In genomic region chr6:53455678-53456077, GRCh38 we compare ENCODE assay signal across 35 cellular contexts.
"Had no signal": no experiment of that assay in that cellular context is flagged by ENCODE, and none has a peak within 500 bp of the region (broad histone marks: within the 10 kb centered on the region; RNA-seq: fewer than 3 reads in every experiment).

No MANE protein-coding gene starts in this region.

- H3K27me3 ChIP-seq: MG63 had no signal

- H3K9ac ChIP-seq: KMS-11 had no signal

- DNase-seq: Karpas-422, Kasumi-1, KG1, MG63, MM.1S, MV-4-11, NCI-H1048, NCI-H1092, NCI-H1092 treated with DMSO at 0.1 percent for 48 hours, NCI-H1105, NCI-H1105 treated with DMSO at 0.1 percent for 48 hours, NCI-H1417, NCI-H1417 treated with DMSO at 0.1 percent for 48 hours, NCI-H1436, NCI-H1436 treated with DMSO at 0.1 percent for 48 hours, NCI-H146, NCI-H1694, NCI-H1694 treated with DMSO at 0.1 percent for 48 hours, NCI-H187, NCI-H187 treated with DMSO at 0.1 percent for 48 hours, NCI-H1930, NCI-H2029, NCI-H2029 treated with DMSO at 0.1 percent for 48 hours, NCI-H2081, NCI-H2081 treated with DMSO at 0.1 percent for 48 hours, NCI-H2107, NCI-H2171, NCI-H2171 treated with DMSO at 0.1 percent for 48 hours, NCI-H2227 treated with DMSO at 0.1 percent for 48 hours, NCI-H226, NCI-H345, NCI-H446, NCI-H446 treated with DMSO at 0.1 percent for 48 hours, NCI-H510A had no signal

- H3K36me3 ChIP-seq: MG63 had no signal

- H3K27ac ChIP-seq: KMS-11 had no signal

- H3K4me3 ChIP-seq: MG63 had no signal

- H3K9me3 ChIP-seq: MG63 had no signal

- H3K4me2 ChIP-seq: KMS-11 had no signal
